14 cellular contexts compared by ENCODE assay signal in the genomic region with DNA sequence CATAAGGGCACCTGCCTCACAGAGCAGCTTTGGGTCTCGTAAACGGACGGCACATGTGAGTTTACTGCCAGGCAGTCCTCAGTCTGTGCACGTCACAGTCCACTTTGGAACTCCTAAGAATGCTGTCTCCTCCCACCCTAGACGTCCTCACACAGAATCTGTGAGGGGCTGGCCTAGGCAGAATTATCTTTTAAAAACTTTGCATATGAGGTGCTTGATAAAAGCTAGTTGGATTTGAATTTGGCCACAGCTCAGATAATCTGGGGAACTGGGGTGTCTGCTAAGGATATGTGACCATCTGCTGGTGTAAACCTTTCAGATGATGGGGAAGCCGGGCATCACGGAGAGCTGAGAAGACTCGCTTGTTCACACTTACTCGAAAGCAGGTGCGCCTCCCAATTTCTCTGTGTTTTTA.
"Had no signal": no experiment of that assay in that cellular context is flagged by ENCODE, and none has a peak within 500 bp of the region (broad histone marks: within the 10 kb centered on the region; RNA-seq: fewer than 3 reads in every experiment).

No MANE protein-coding gene starts in this region.

- H3K27me3 ChIP-seq: adrenal gland had no signal

- H3K27ac ChIP-seq: adrenal gland, psoas muscle had no signal

- H3K9me3 ChIP-seq: adrenal gland, psoas muscle had no signal

- H3K4me3 ChIP-seq: adrenal gland, mucosa of descending colon, psoas muscle had no signal

- H3K4me1 ChIP-seq: adrenal gland, psoas muscle had no signal

- DNase-seq: activated CD4-positive, alpha-beta T cell treated with anti-CD3 and anti-CD28 coated beads, Interleukin-2, amount 50 U/mL, for 48 hours; activated naive CD4-positive, alpha-beta T cell treated with anti-CD3 and anti-CD28 coated beads, Interleukin-2, amount 50 U/mL, for 16 hours; caudate nucleus; dermis blood vessel endothelial cell; immature natural killer cell; left cardiac atrium; mucosa of descending colon; naive thymus-derived CD8-positive, alpha-beta T cell; occipital lobe; psoas muscle; stimulated activated CD4-positive, alpha-beta T cell treated with anti-CD3 and anti-CD28 coated beads, Interleukin-2, amount 100 ng/mL, for 48 hours; stimulated activated naive CD8-positive, alpha-beta T cell treated with anti-CD3 and anti-CD28 coated beads, Interleukin-15, Interleukin-2, amounts not matched to agents 100 U/mL and 50 U/mL, for 24 hours; T-cell had no signal

- H3K36me3 ChIP-seq: adrenal gland had no signal
